In genomic region chr14:102525213-102526143, GRCh38 we compare ENCODE assay signal across 8 cellular contexts. TPM values are rescaled to one million over a fixed set of nuclear protein-coding genes. Genes with fewer than 3 reads are reported as not detected.
DNase-seq lines count a peak whose midpoint lies in the region; ATAC-seq, FAIRE-seq and TF ChIP-seq lines count a peak whose summit lies in the region.

No MANE protein-coding gene starts in this region.

- no peaks in the 10 kb centered on the region for H3K27me3 ChIP-seq in RWPE2 (ENCODE audit: insufficient read depth, poor library complexity, severe bottlenecking)
- H3K27me3 ChIP-seq in dorsolateral prefrontal cortex: no peaks in the 10 kb centered on the region
- no peaks in the 10 kb centered on the region for H3K27me3 ChIP-seq in tibial artery

- TF ChIP-seq CTCF in RWPE2 (IDR thresholded peaks at IDR 0.05; ENCODE audit: poor library complexity, severe bottlenecking): no peak
- TF ChIP-seq CTCF in dorsolateral prefrontal cortex (IDR thresholded peaks at IDR 0.05 in 54 of 56, conservative IDR thresholded peaks at IDR 0.05 in 2 of 56; ENCODE audit: low read depth in 1 of 56, partially characterized antibody in 56 of 56): no peak
- TF ChIP-seq CTCF in tibial artery (IDR thresholded peaks at IDR 0.05): no peak

- intact Hi-C loops in dorsolateral prefrontal cortex (cut with DNase I): loop anchor here in 1 of 2 donors (10.0 kb wide), 1 partner anchor 249 kb away; the partner anchor contains the start of gene TRAF3
- intact Hi-C loops in tibial artery (cut with DNase I; ENCODE audit: low total_unique reads): loop anchor here (10.0 kb wide), 1 partner anchor 249 kb away; the partner anchor contains the start of gene TRAF3

- no peaks in the 10 kb centered on the region for H3K36me3 ChIP-seq in RWPE2 (ENCODE audit: low read depth)
- no peaks in the 10 kb centered on the region for H3K36me3 ChIP-seq in tibial artery

- TF ChIP-seq POLR2A in GM12891 (IDR thresholded peaks at IDR 0.05; ENCODE audit: low read depth, low read length): no peak

- peaks cover 21% of the 10 kb centered on the region for H3K4me1 ChIP-seq in RWPE2 (ENCODE audit: insufficient read depth, poor library complexity, severe bottlenecking)
- peaks cover 0 to 15% (median 7%) of the 10 kb centered on the region in 4 donors for H3K4me1 ChIP-seq in tibial artery

- H3K9me3 ChIP-seq in RWPE2 (ENCODE audit: severe bottlenecking) (no peaks in the 10 kb centered on the region), tibial artery (no peaks in the 10 kb centered on the region)

- H3K27ac ChIP-seq in RWPE2 (ENCODE audit: poor library complexity, severe bottlenecking) (peak overlapping the region; percentile 90), dorsolateral prefrontal cortex (peak overlapping the region in 58 of 59 donors; percentile 12 to 94 (median 80)), tibial artery (peak overlapping the region; percentile 69 to 72)

- ATAC-seq in RWPE2 (ENCODE audit: low read depth) (peak; percentile 33), GM18873 (IDR thresholded peaks at IDR 0.05; ENCODE audit: low FRiP score, unreplicated experiment) (no peak)

- FAIRE-seq in GM12891 (lab: Jason Lieb, UNC): no peak

- H3K4me3 ChIP-seq in RWPE2 (ENCODE audit: severe bottlenecking) (peak overlapping the region; percentile 32), dorsolateral prefrontal cortex (peak overlapping the region; percentile 46 to 87 (median 71)), tibial artery (peak overlapping the region; percentile 60 to 70)

- DNase-seq in AG20443 (ENCODE audit: low spot score): peak; percentile 39
- no peak for DNase-seq in GM12891 (ENCODE audit: insufficient read length, low spot score)
- DNase-seq in HT-29 (ENCODE audit: low spot score): peak; percentile 55
- no peak for DNase-seq in RWPE2 (ENCODE audit: low spot score)
- DNase-seq in dorsolateral prefrontal cortex: peak in 1 of 10 donors; percentile 44
- DNase-seq in lung microvascular endothelial cell (ENCODE audit: low read depth in 2 of 2): peak; percentile 47 to 69
- DNase-seq in tibial artery: no peak

TF ChIP-seq in GM12891, 5 proteins besides CTCF, POLR2A, EP300 and RAD21:
- 0 out of 2 replicates have a peak, but pooled peaks have one; percentile 21 for TF ChIP-seq SPI1 (IDR thresholded peaks at IDR 0.05; ENCODE audit: low read depth, low read length)
- TF ChIP-seq TAF1 (IDR thresholded peaks at IDR 0.05; ENCODE audit: low read depth, low read length): no peak

RNA-seq across cellular contexts. Expression of gene ANKRD9, which starts 15.9 kb away (rescaled TPM):
- polyA plus RNA-seq in GM12891 (2012; ENCODE audit: low read depth, missing spikeins): 1.2 TPM
- total RNA-seq in HT-29 (2014; rRNA removed; shearing (Covaris generic)): 40.8 and 44.0 TPM in 2 replicates
- total RNA-seq in dorsolateral prefrontal cortex (100 to 1,000 TPM in 1 of 120 experiments, 10 to 100 TPM in 119; 20.1 to 115 (median 36.3) TPM), lung microvascular endothelial cell (3.9 and 5.8 TPM in 2 replicates)

Comparison
In these comparisons a context has a peak if more than half of its experiments do, and no peak if none do; other contexts are left out.
1. DNase-seq: peak in AG20443 (single experiment), HT-29 (single experiment) and lung microvascular endothelial cell (2 of 2); none in GM12891 (single experiment), RWPE2 (single experiment) and tibial artery (0 of 2).
2. Peak in every context shown above with its lines, with median percentiles within 50 percentile points of each other: H3K27ac ChIP-seq and H3K4me3 ChIP-seq.